In genomic region chr10:31947144-31947926, GRCh38 we compare ENCODE assay signal across 8 cellular contexts.
DNase-seq lines count a peak whose midpoint lies in the region; ATAC-seq and TF ChIP-seq lines count a peak whose summit lies in the region.

No MANE protein-coding gene starts in this region.

- H3K27ac ChIP-seq in VCaP, result peak overlapping the region; percentile 62

- no peak for ATAC-seq in HG03139 (IDR thresholded peaks at IDR 0.05; ENCODE audit: unreplicated experiment)

- DNase-seq in AG09319 (ENCODE audit: extremely low read depth, low read depth) (peak; percentile 73), LoVo (ENCODE audit: low spot score) (peak; percentile 84), hepatic stellate cell (ENCODE audit: low spot score) (peak; percentile 74), superior temporal gyrus (ENCODE audit: extremely low spot score) (peak; percentile 70), NCI-H187 (lab: John Stamatoyannopoulos, UW) (no peak), nucleus accumbens (lab: John Stamatoyannopoulos, UW) (no peak)

- TF ChIP-seq CTCF in AG09319 (IDR thresholded peaks at IDR 0.05; ENCODE audit: low read depth, low read length), result peak; percentile 37
- peak; percentile 75 for TF ChIP-seq CTCF in VCaP (conservative IDR thresholded peaks at IDR 0.05)

Comparison
In these comparisons a context has a peak if more than half of its experiments do, and no peak if none do; other contexts are left out.
1. DNase-seq: peak in AG09319 (single experiment), LoVo (single experiment), hepatic stellate cell (single experiment) and superior temporal gyrus (single experiment); none in NCI-H187 (0 of 2) and nucleus accumbens (0 of 56).